16 cellular contexts compared by ENCODE assay signal in the genomic region with DNA sequence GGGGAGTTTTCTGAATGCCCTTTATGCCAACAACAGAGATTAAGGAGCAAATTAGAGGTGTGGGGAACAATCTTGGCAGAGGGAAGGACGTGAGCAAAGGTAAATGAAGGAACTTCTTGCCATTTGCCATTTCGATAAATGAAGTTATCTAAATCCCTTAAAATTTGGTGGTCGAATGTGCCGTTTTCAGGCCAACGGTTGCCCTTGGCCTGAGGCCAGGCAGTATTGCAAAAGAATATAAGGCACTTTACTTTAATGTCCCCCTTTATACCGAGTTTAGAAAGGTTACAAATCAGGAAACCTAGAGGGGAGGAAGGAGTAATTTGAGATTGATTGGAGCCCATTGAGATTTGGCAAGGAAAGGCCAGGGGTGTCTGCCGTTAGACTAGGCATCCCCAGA. TPM values are rescaled to one million over a fixed set of nuclear protein-coding genes. Genes with fewer than 3 reads are reported as not detected.
DNase-seq lines count a peak whose midpoint lies in the region; ATAC-seq and TF ChIP-seq lines count a peak whose summit lies in the region.
"Had no signal": no experiment of that assay in that cellular context is flagged by ENCODE, and none has a peak within 500 bp of the region (broad histone marks: within the 10 kb centered on the region; RNA-seq: fewer than 3 reads in every experiment).

No MANE protein-coding gene starts in this region.

- 0 out of 2 replicates have a peak overlapping the region, but pooled peaks have one; percentile 33 for H3K4ac ChIP-seq in IMR-90 (ENCODE audit: low read depth, low read length)

- peaks cover 23% of the 10 kb centered on the region for H3K4me1 Mint-ChIP-seq in endothelial cell (ENCODE audit: unreplicated experiment)
- H3K4me1 Mint-ChIP-seq in CD8-positive, alpha-beta T cell (ENCODE audit: low read depth), result peaks cover 16% of the 10 kb centered on the region

- in situ Hi-C loops in IMR-90 (cut with MboI; ENCODE audit: low sequenced_read_pairs), result no loop called here

- no TSS peak for BruUV-seq in IMR-90 (replicated peaks; lab: Mats Ljungman, UMichigan)

- POLR2A ChIA-PET in IMR-90 (lab: Charles Lee; ENCODE audit: unreplicated experiment), result no interaction called here
- POLR2A ChIA-PET in CD8-positive, alpha-beta T cell (lab: Charles Lee), result no interaction called here

- ATAC-seq in IMR-90 (ENCODE audit: low read depth) (no peak), GM18873 (IDR thresholded peaks at IDR 0.05; ENCODE audit: low FRiP score, unreplicated experiment) (no peak)
- no peak for ATAC-seq in CD8-positive, alpha-beta T cell

- H3K79me2 ChIP-seq in ACC112 (ENCODE audit: control insufficient read depth, insufficient read depth, low read length, unreplicated experiment) (no peaks in the 10 kb centered on the region), osteoblast (ENCODE audit: insufficient read depth, low read length) (no peaks in the 10 kb centered on the region), Karpas-422 (ENCODE audit: low read length) (no peaks in the 10 kb centered on the region)

- no peaks in the 10 kb centered on the region for H3K9me2 ChIP-seq in Karpas-422 (replicated peaks; ENCODE audit: insufficient read depth, low read length)

- no peaks in the 10 kb centered on the region for H3K9me3 ChIP-seq in IMR-90 (ENCODE audit: control insufficient read depth, insufficient read depth, low read length)
- no peaks in the 10 kb centered on the region for H3K9me3 ChIP-seq in osteoblast (ENCODE audit: low read depth, low read length)
- no peaks in the 10 kb centered on the region for H3K9me3 ChIP-seq in CD8-positive, alpha-beta T cell (ENCODE audit: low read length)
- H3K9me3 ChIP-seq in Karpas-422 (ENCODE audit: low read length), result no peaks in the 10 kb centered on the region

- peak overlapping the region; percentile 39; the same call in 1 of the 2 replicates for H2AK5ac ChIP-seq in IMR-90 (ENCODE audit: low read depth, low read length)

- peaks cover 5 to 11% of the 10 kb centered on the region in 2 experiments; a peak in 3 of 4 replicates for H3K79me1 ChIP-seq in IMR-90 (ENCODE audit: low read depth in 1 of 2, low read length in 2 of 2)

- peak overlapping the region; percentile 62 for H3K27ac Mint-ChIP-seq in endothelial cell (ENCODE audit: unreplicated experiment)
- H3K27ac Mint-ChIP-seq in CD8-positive, alpha-beta T cell, result no peak overlapping the region

- H2AK9ac ChIP-seq in IMR-90 (replicated peaks; ENCODE audit: low read depth, low read length, poor library complexity), result no peak overlapping the region

- H3K4me3 ChIP-seq in ACC112 (ENCODE audit: low read depth, low read length) (no peak overlapping the region), IMR-90 (ENCODE audit: insufficient read depth, low read depth, low read length) (no peak overlapping the region), osteoblast (ENCODE audit: insufficient read depth, low read length) (no peak overlapping the region), Karpas-422 (ENCODE audit: low read length) (no peak overlapping the region)
- no peak overlapping the region for H3K4me3 ChIP-seq in CD8-positive, alpha-beta T cell (ENCODE audit: low read depth, low read length)

- no peak for TF ChIP-seq RAD21 in IMR-90 (IDR thresholded peaks at IDR 0.05; ENCODE audit: low read length)

- H3K9ac ChIP-seq in IMR-90 (ENCODE audit: low read depth, low read length), result no peak overlapping the region
- no peak overlapping the region for H3K9ac ChIP-seq in Karpas-422 (ENCODE audit: low read length)

- H3K27me3 Mint-ChIP-seq in endothelial cell (ENCODE audit: unreplicated experiment), result peaks cover 18% of the 10 kb centered on the region
- H3K27me3 Mint-ChIP-seq in CD8-positive, alpha-beta T cell (ENCODE audit: low read depth), result no peaks in the 10 kb centered on the region

- H3K36me3 Mint-ChIP-seq in endothelial cell (ENCODE audit: low read depth, unreplicated experiment), result no peaks in the 10 kb centered on the region
- H3K36me3 Mint-ChIP-seq in CD8-positive, alpha-beta T cell, result no peaks in the 10 kb centered on the region

- no peak overlapping the region for H2BK5ac ChIP-seq in IMR-90 (ENCODE audit: low read depth, low read length, poor library complexity, severe bottlenecking)

- H3K9me1 ChIP-seq in IMR-90 (ENCODE audit: insufficient read depth, low read length), result peaks cover 14% of the 10 kb centered on the region

- TF ChIP-seq POLR2A in IMR-90 (IDR thresholded peaks at IDR 0.05; ENCODE audit: low read depth, low read length), result no peak

- H3K27ac ChIP-seq in ACC112 (ENCODE audit: low read depth, low read length), result no peak overlapping the region
- H3K27ac ChIP-seq in IMR-90 (ENCODE audit: insufficient read depth, low read length), result no peak overlapping the region
- H3K27ac ChIP-seq in osteoblast (ENCODE audit: low read depth, low read length), result no peak overlapping the region
- H3K27ac ChIP-seq in CD8-positive, alpha-beta T cell (ENCODE audit: low read depth, low read length), result no peak overlapping the region
- H3K27ac ChIP-seq in Karpas-422 (ENCODE audit: low read length), result no peak overlapping the region
- H3K27ac ChIP-seq: C4-2B had no signal

- no peak overlapping the region for H4K91ac ChIP-seq in IMR-90 (ENCODE audit: insufficient read depth, low read depth, low read length)

- dilution Hi-C loops in IMR-90 (cut with HindIII; ENCODE audit: low sequenced_read_pairs, unreplicated experiment), result no loop called here

- H3K4me2 ChIP-seq in IMR-90 (ENCODE audit: low read depth, low read length) (no peak overlapping the region), osteoblast (ENCODE audit: insufficient read depth, low read length) (no peak overlapping the region), Karpas-422 (ENCODE audit: low read depth, low read length, poor library complexity, severe bottlenecking) (no peak overlapping the region)

- H4K8ac ChIP-seq in IMR-90 (ENCODE audit: low read depth in 2 of 2, low read length in 2 of 2), result 0 out of 4 replicates have a peak overlapping the region, but pooled peaks of 1 of the 2 experiments have one; percentile 40

- WGBS in IMR-90 (ENCODE audit: extremely low coverage in 2 of 2, insufficient read length in 1 of 2), 2 experiments, result 69% methylated on average over 2 of the region's 7 CpGs; no CpG with 5 or more reads in 1 of the 2 experiments

- H3K4me3 Mint-ChIP-seq in endothelial cell (ENCODE audit: unreplicated experiment), result peak overlapping the region; percentile 13
- H3K4me3 Mint-ChIP-seq in CD8-positive, alpha-beta T cell, result no peak overlapping the region

- CTCF ChIA-PET in IMR-90 (lab: Yijun Ruan, JAX), result no interaction called here
- CTCF ChIA-PET in CD8-positive, alpha-beta T cell (lab: Charles Lee), result no interaction called here

- TF ChIP-seq CTCF in IMR-90 (conservative IDR thresholded peaks at IDR 0.05; ENCODE audit: low read depth, low read length) (no peak), endothelial cell (IDR thresholded peaks at IDR 0.05; ENCODE audit: unreplicated experiment) (no peak), osteoblast (IDR thresholded peaks at IDR 0.05; ENCODE audit: extremely low read depth, low read depth, low read length) (no peak)
- TF ChIP-seq CTCF in CD8-positive, alpha-beta T cell (IDR thresholded peaks at IDR 0.05), result no peak

- H2BK15ac ChIP-seq in IMR-90 (ENCODE audit: low read depth, low read length), result 0 out of 3 replicates have a peak overlapping the region, but pooled peaks have one; percentile 40

- H2BK120ac ChIP-seq in IMR-90 (ENCODE audit: low read depth, low read length), result peak overlapping the region; percentile 32; the same call in 1 of the 2 replicates

- no peak overlapping the region for H4K5ac ChIP-seq in IMR-90 (ENCODE audit: low read depth, low read length)

- H3K36me3 ChIP-seq in ACC112 (ENCODE audit: insufficient read depth, low read length), result no peaks in the 10 kb centered on the region
- no peaks in the 10 kb centered on the region for H3K36me3 ChIP-seq in IMR-90 (ENCODE audit: control insufficient read depth, insufficient read depth, low read length)
- H3K36me3 ChIP-seq in osteoblast (ENCODE audit: insufficient read depth, low read length), result no peaks in the 10 kb centered on the region
- no peaks in the 10 kb centered on the region for H3K36me3 ChIP-seq in CD8-positive, alpha-beta T cell (ENCODE audit: insufficient read depth, low read length)
- no peaks in the 10 kb centered on the region for H3K36me3 ChIP-seq in Karpas-422 (ENCODE audit: insufficient read depth, low read length)

- H3K23ac ChIP-seq in IMR-90 (ENCODE audit: low read depth, low read length), result 0 out of 2 replicates have a peak overlapping the region, but pooled peaks have one; percentile 51

- H4K20me1 ChIP-seq in IMR-90 (ENCODE audit: insufficient read depth, low read length) (no peaks in the 10 kb centered on the region), osteoblast (ENCODE audit: insufficient read depth, low read length) (no peaks in the 10 kb centered on the region), Karpas-422 (ENCODE audit: insufficient read depth, low read depth, low read length) (no peaks in the 10 kb centered on the region)

- H3K4me1 ChIP-seq in ACC112 (ENCODE audit: control insufficient read depth, insufficient read depth, low read length, unreplicated experiment) (peaks cover 28% of the 10 kb centered on the region), IMR-90 (ENCODE audit: control insufficient read depth, insufficient read depth, low read length) (peaks cover 20% of the 10 kb centered on the region), osteoblast (ENCODE audit: insufficient read depth, low read length) (peaks cover 25% of the 10 kb centered on the region), Karpas-422 (ENCODE audit: low read length) (no peaks in the 10 kb centered on the region)
- peaks cover 14% of the 10 kb centered on the region for H3K4me1 ChIP-seq in CD8-positive, alpha-beta T cell (ENCODE audit: insufficient read depth, low read length)

- H3K27me3 ChIP-seq in ACC112 (ENCODE audit: insufficient read depth, low read length) (no peaks in the 10 kb centered on the region), IMR-90 (ENCODE audit: control insufficient read depth, insufficient read depth, low read length) (no peaks in the 10 kb centered on the region), osteoblast (ENCODE audit: insufficient read depth, low read length) (no peaks in the 10 kb centered on the region), Karpas-422 (ENCODE audit: low read length) (no peaks in the 10 kb centered on the region)
- H3K27me3 ChIP-seq in CD8-positive, alpha-beta T cell (ENCODE audit: insufficient read depth, low read length), result no peaks in the 10 kb centered on the region

- DNase-seq in IMR-90, result no peak
- DNase-seq in endothelial cell (ENCODE audit: low spot score), result no peak
- peak; percentile 67 for DNase-seq in osteoblast (ENCODE audit: insufficient read length, low spot score, missing footprints)
- DNase-seq in CD8-positive, alpha-beta T cell, result no peak
- DNase-seq in Karpas-422, result no peak
- DNase-seq: DMS 273 treated with DMSO at 0.1 percent for 48 hours, DND-41, KG1, NCI-H1694 treated with DMSO at 0.1 percent for 48 hours, NCI-H510A, NCI-H774 had no signal

- H3K9me3 Mint-ChIP-seq in endothelial cell (ENCODE audit: unreplicated experiment), result no peaks in the 10 kb centered on the region
- no peaks in the 10 kb centered on the region for H3K9me3 Mint-ChIP-seq in CD8-positive, alpha-beta T cell

- no peak overlapping the region for H3K56ac ChIP-seq in IMR-90 (ENCODE audit: extremely low read depth, insufficient read depth, low read length)

- H3K14ac ChIP-seq in IMR-90 (replicated peaks; ENCODE audit: low read depth, low read length), result no peak overlapping the region

- peak overlapping the region; percentile 57 for H2AFZ ChIP-seq in ACC112 (ENCODE audit: low read length, unreplicated experiment)
- H2AFZ ChIP-seq in IMR-90 (replicated peaks; ENCODE audit: low read length, poor library complexity), result no peak overlapping the region
- H2AFZ ChIP-seq in osteoblast (ENCODE audit: low read length), result no peak overlapping the region
- no peak overlapping the region for H2AFZ ChIP-seq in Karpas-422 (ENCODE audit: low read length)

- intact Hi-C loops in IMR-90 (cut with micrococcal nuclease), result no loop called here
- intact Hi-C loops in CD8-positive, alpha-beta T cell (cut with DNase I, micrococcal nuclease), result no loop called here

- no peak overlapping the region for H3K18ac ChIP-seq in IMR-90 (ENCODE audit: low read depth, low read length)

- H2BK20ac ChIP-seq in IMR-90 (ENCODE audit: low read depth, low read length), result 0 out of 2 replicates have a peak overlapping the region, but pooled peaks have one; percentile 63

RNA-seq across cellular contexts. Expression of gene C9orf50, which starts 26.3 kb away (rescaled TPM):
- total RNA-seq in IMR-90 (2012; rRNA removed) (not detected in 2 replicates), endothelial cell (ENCODE audit: unreplicated experiment) (not detected), osteoblast (under 0.01 and 0.36 TPM in 2 replicates)
- polyA plus RNA-seq in IMR-90 (2012; rRNA removed), result 0.09 and 0.20 TPM in 2 replicates
- 0.06 and 0.19 TPM in 2 replicates for polyA plus RNA-seq in IMR-90 (2012; cell fraction: cytosol; rRNA removed)
- polyA plus RNA-seq in IMR-90 (2012; cell fraction: nucleus; rRNA removed; ENCODE audit: low replicate concordance), result 0.42 and 0.54 TPM in 2 replicates
- under 1 TPM in 1 of 2 experiments, not detected in 1; 0.19 TPM for total RNA-seq in CD8-positive, alpha-beta T cell
- not detected in 2 replicates for total RNA-seq in Karpas-422 (2014; rRNA removed; shearing (Covaris generic); ENCODE audit: low replicate concordance)
- total RNA-seq: A673, G401 had no signal

RNA-seq across cellular contexts. Expression of gene NTMT1, which starts 31.3 kb away (rescaled TPM):
- 67.8 and 68.1 TPM in 2 replicates for total RNA-seq in IMR-90 (2012; rRNA removed)
- 88.1 and 108 TPM in 2 replicates for polyA plus RNA-seq in IMR-90 (2012; rRNA removed)
- 57.5 and 92.6 TPM in 2 replicates for polyA plus RNA-seq in IMR-90 (2012; cell fraction: cytosol; rRNA removed)
- 56.2 and 66.4 TPM in 2 replicates for polyA plus RNA-seq in IMR-90 (2012; cell fraction: nucleus; rRNA removed; ENCODE audit: low replicate concordance)
- 16.7 TPM for total RNA-seq in endothelial cell (ENCODE audit: unreplicated experiment)
- 26.4 and 28.6 TPM in 2 replicates for total RNA-seq in osteoblast
- total RNA-seq in CD8-positive, alpha-beta T cell, result 10 to 100 TPM; 48.1 to 51.1 TPM
- 22.4 and 31.1 TPM in 2 replicates for total RNA-seq in Karpas-422 (2014; rRNA removed; shearing (Covaris generic); ENCODE audit: low replicate concordance)

RNA-seq across cellular contexts. Expression of gene ASB6, which starts 47.3 kb away (rescaled TPM):
- 9.4 and 9.7 TPM in 2 replicates for total RNA-seq in IMR-90 (2012; rRNA removed)
- 28.9 and 31.4 TPM in 2 replicates for polyA plus RNA-seq in IMR-90 (2012; rRNA removed)
- polyA plus RNA-seq in IMR-90 (2012; cell fraction: cytosol; rRNA removed), result 22.2 and 27.8 TPM in 2 replicates
- 42.0 and 79.1 TPM in 2 replicates for polyA plus RNA-seq in IMR-90 (2012; cell fraction: nucleus; rRNA removed; ENCODE audit: low replicate concordance)
- total RNA-seq in endothelial cell (ENCODE audit: unreplicated experiment), result 26.2 TPM
- total RNA-seq in osteoblast, result 21.0 and 23.9 TPM in 2 replicates
- 10 to 100 TPM; 39.9 to 42.0 TPM for total RNA-seq in CD8-positive, alpha-beta T cell
- 10.6 and 16.3 TPM in 2 replicates for total RNA-seq in Karpas-422 (2014; rRNA removed; shearing (Covaris generic); ENCODE audit: low replicate concordance)
